In genomic region chr20:17650301-17650761, GRCh38 we compare ENCODE assay signal across 1 cellular context.
TF ChIP-seq lines count a peak whose summit lies in the region.

No MANE protein-coding gene starts in this region.

TF ChIP-seq in H1, 55 proteins besides CTCF, POLR2A, EP300 and RAD21:
- TF ChIP-seq BRCA1 (IDR thresholded peaks at IDR 0.05; ENCODE audit: low read depth, low read length) = no peak
- TF ChIP-seq MAFK (IDR thresholded peaks at IDR 0.05; ENCODE audit: low read depth, low read length) = no peak
- no peak for TF ChIP-seq JUN (IDR thresholded peaks at IDR 0.05; ENCODE audit: low read depth, low read length)
- TF ChIP-seq CHD1 (IDR thresholded peaks at IDR 0.05; ENCODE audit: low read depth, low read length) = no peak
- no peak for TF ChIP-seq CHD2 (IDR thresholded peaks at IDR 0.05; ENCODE audit: low read length)
- TF ChIP-seq SIX5 (IDR thresholded peaks at IDR 0.05; ENCODE audit: low read depth, low read length) = no peak
- TF ChIP-seq TEAD4 (IDR thresholded peaks at IDR 0.05; ENCODE audit: low read depth, low read length) = no peak
- no peak for TF ChIP-seq RXRA (IDR thresholded peaks at IDR 0.05; ENCODE audit: insufficient read depth, low read depth, low read length)
- no peak for TF ChIP-seq POLR2AphosphoS5 (IDR thresholded peaks at IDR 0.05; ENCODE audit: low read depth, low read length)
- TF ChIP-seq SP1 (IDR thresholded peaks at IDR 0.05; ENCODE audit: low read depth, low read length) = no peak
- TF ChIP-seq EZH2 (IDR thresholded peaks at IDR 0.05; ENCODE audit: low read depth, low read length, severe bottlenecking) = no peak
- TF ChIP-seq TBP (IDR thresholded peaks at IDR 0.05; ENCODE audit: low read depth, low read length) = no peak
